Comparison of ENCODE assay signal across 25 cellular contexts in genomic region chr4:2946812-2947600, GRCh38. TPM values are rescaled to one million over a fixed set of nuclear protein-coding genes. Genes with fewer than 3 reads are reported as not detected.
DNase-seq lines count a peak whose midpoint lies in the region; ATAC-seq and TF ChIP-seq lines count a peak whose summit lies in the region.
"Had no signal": no experiment of that assay in that cellular context is flagged by ENCODE, and none has a peak within 500 bp of the region (broad histone marks: within the 10 kb centered on the region; RNA-seq: fewer than 3 reads in every experiment).

No MANE protein-coding gene starts in this region.

- H3K4me3 Mint-ChIP-seq in stimulated activated effector memory CD8-positive, alpha-beta T cell treated with anti-CD3 and anti-CD28 coated beads, Interleukin-12 subunit alpha, Interleukin-12 subunit beta, amount 100 ng/mL, for 72 hours, result no peak overlapping the region
- H3K4me3 Mint-ChIP-seq: T-helper 2 cell treated with Interferon-gamma antibody and Interleukin-4, amounts not matched to agents 5 μg/mL and 100 μg/mL, for 36 hours had no signal

- no peak overlapping the region for H3K4me3 ChIP-seq in left ventricle myocardium inferior
- H3K4me3 ChIP-seq in heart left ventricle, result no peak overlapping the region
- H3K4me3 ChIP-seq: ascending aorta; BLaER1 treated with 17β-estradiol and CSF1 and Interleukin-3, amounts not matched to agents 10 nM and 100 nM; heart right ventricle had no signal

- TF ChIP-seq POLR2A in heart left ventricle (IDR thresholded peaks at IDR 0.05), result no peak

- no peaks in the 10 kb centered on the region for H3K27me3 ChIP-seq in left ventricle myocardium inferior (ENCODE audit: low read depth)
- H3K27me3 ChIP-seq in heart left ventricle, result no peaks in the 10 kb centered on the region
- H3K27me3 ChIP-seq: ascending aorta; BLaER1 treated with 17β-estradiol and CSF1 and Interleukin-3, amounts not matched to agents 10 nM and 100 nM; heart right ventricle had no signal

- peaks cover 73% of the 10 kb centered on the region for H3K4me1 Mint-ChIP-seq in stimulated activated effector memory CD8-positive, alpha-beta T cell treated with anti-CD3 and anti-CD28 coated beads, Interleukin-12 subunit alpha, Interleukin-12 subunit beta, amount 100 ng/mL, for 72 hours

- intact Hi-C loops in left ventricle myocardium inferior (cut with micrococcal nuclease), result no loop called here
- intact Hi-C loops in heart left ventricle (cut with DNase I), result no loop called here

- H3K4me1 ChIP-seq in left ventricle myocardium inferior (peaks cover 16% of the 10 kb centered on the region), heart left ventricle (peaks cover 0 to 12% (median 0%) of the 10 kb centered on the region in 12 donors)
- H3K4me1 ChIP-seq: ascending aorta, Caco-2 had no signal

- peak overlapping the region; percentile 84 for H3K27ac Mint-ChIP-seq in stimulated activated effector memory CD8-positive, alpha-beta T cell treated with anti-CD3 and anti-CD28 coated beads, Interleukin-12 subunit alpha, Interleukin-12 subunit beta, amount 100 ng/mL, for 72 hours
- H3K27ac Mint-ChIP-seq: T-helper 2 cell treated with Interferon-gamma antibody and Interleukin-4, amounts not matched to agents 5 μg/mL and 100 μg/mL, for 36 hours had no signal

- H3K36me3 ChIP-seq in left ventricle myocardium inferior, result peaks cover 96% of the 10 kb centered on the region
- peaks cover 0 to 98% (median 97%) of the 10 kb centered on the region in 9 donors for H3K36me3 ChIP-seq in heart left ventricle

- TF ChIP-seq CTCF in left ventricle myocardium inferior (IDR thresholded peaks at IDR 0.05; ENCODE audit: borderline replicate concordance), result no peak
- no peak for TF ChIP-seq CTCF in heart left ventricle (IDR thresholded peaks at IDR 0.05)

- DNase-seq in left ventricle myocardium inferior (no peak), heart left ventricle (no peak), M059J (ENCODE audit: low read depth) (peak; percentile 24), glomerular visceral epithelial cell (ENCODE audit: extremely low spot score) (peak; percentile 75), NCI-H1048 (lab: John Stamatoyannopoulos, UW) (no peak), NK-92 (lab: John Stamatoyannopoulos, UW; ENCODE audit: unreplicated experiment) (no peak)
- DNase-seq in stimulated activated effector memory CD8-positive, alpha-beta T cell treated with anti-CD3 and anti-CD28 coated beads, Interleukin-12 subunit alpha, Interleukin-12 subunit beta, amount 100 ng/mL, for 72 hours (ENCODE audit: low spot score in 2 of 2), result no peak
- DNase-seq: activated CD4-positive, alpha-beta T cell treated with anti-CD3 and anti-CD28 coated beads, Interleukin-2, amount 50 U/mL, for 1 hour; Caco-2; cerebellar nuclear complex; mesendoderm; NCI-H1105 treated with DMSO at 0.1 percent for 48 hours; NCI-H2029 treated with DMSO at 0.1 percent for 48 hours; NCI-H345; NCI-H748 treated with DMSO at 0.1 percent for 48 hours; nucleus accumbens; stimulated activated CD4-positive, alpha-beta T cell treated with anti-CD3 and anti-CD28 coated beads, Interleukin-2, amount 100 ng/mL, for 48 hours; stimulated activated naive CD4-positive, alpha-beta T cell had no signal

- no peak for ATAC-seq in heart left ventricle
- ATAC-seq in stimulated activated effector memory CD8-positive, alpha-beta T cell treated with anti-CD3 and anti-CD28 coated beads, Interleukin-12 subunit alpha, Interleukin-12 subunit beta, amount 100 ng/mL, for 72 hours, result no peak
- ATAC-seq: HCT116 had no signal

- peaks cover 100% of the 10 kb centered on the region for H3K36me3 Mint-ChIP-seq in stimulated activated effector memory CD8-positive, alpha-beta T cell treated with anti-CD3 and anti-CD28 coated beads, Interleukin-12 subunit alpha, Interleukin-12 subunit beta, amount 100 ng/mL, for 72 hours

- H3K9me3 Mint-ChIP-seq in stimulated activated effector memory CD8-positive, alpha-beta T cell treated with anti-CD3 and anti-CD28 coated beads, Interleukin-12 subunit alpha, Interleukin-12 subunit beta, amount 100 ng/mL, for 72 hours, result no peaks in the 10 kb centered on the region
- H3K9me3 Mint-ChIP-seq: T-helper 2 cell treated with Interferon-gamma antibody and Interleukin-4, amounts not matched to agents 5 μg/mL and 100 μg/mL, for 36 hours had no signal

- H3K27ac ChIP-seq in left ventricle myocardium inferior (replicated peaks) (peak overlapping the region; percentile 47), heart left ventricle (peak overlapping the region in 2 of 12 donors; percentile 10 to 39)
- H3K27ac ChIP-seq: ascending aorta; BLaER1 treated with 17β-estradiol and CSF1 and Interleukin-3, amounts not matched to agents 10 nM and 100 nM; HL-60; VCaP had no signal

- no peaks in the 10 kb centered on the region for H3K9me3 ChIP-seq in left ventricle myocardium inferior (replicated peaks)
- H3K9me3 ChIP-seq in heart left ventricle, result no peaks in the 10 kb centered on the region
- H3K9me3 ChIP-seq: ascending aorta; BLaER1 treated with 17β-estradiol and CSF1 and Interleukin-3, amounts not matched to agents 10 nM and 100 nM; Caco-2; heart right ventricle had no signal

- 91 to 95% (median 92%) methylated on average over 19 of the region's 19 CpGs for WGBS in heart left ventricle, 4 donors

RNA-seq across cellular contexts. Expression of gene NOP14, which starts 16.2 kb away (rescaled TPM):
- total RNA-seq in left ventricle myocardium inferior (17.4 TPM), heart left ventricle (10 to 100 TPM; 11.4 to 21.5 (median 15.8) TPM)
- 10 to 100 TPM; 11.7 to 26.0 TPM for polyA plus RNA-seq in heart left ventricle
- 12.3 and 18.0 TPM in 2 replicates for total RNA-seq in M059J (2014; rRNA removed; shearing (Covaris generic))

RNA-seq across cellular contexts. Expression of gene GRK4, which starts 16.4 kb away (rescaled TPM):
- total RNA-seq in left ventricle myocardium inferior (9.0 TPM), heart left ventricle (10 to 100 TPM in 2 of 9 donors, 1 to 10 TPM in 7; 4.9 to 11.8 (median 9.3) TPM)
- polyA plus RNA-seq in heart left ventricle, result 10 to 100 TPM in 1 of 2 donors, 1 to 10 TPM in 1; 5.3 to 12.0 TPM
- total RNA-seq in M059J (2014; rRNA removed; shearing (Covaris generic)), result 0.74 and 2.5 TPM in 2 replicates

Comparison
In these comparisons a context has a peak if more than half of its experiments do, and no peak if none do; other contexts are left out.
1. DNase-seq: peak in M059J (single experiment) and glomerular visceral epithelial cell (single experiment); none in left ventricle myocardium inferior (single experiment), heart left ventricle (0 of 5), stimulated activated effector memory CD8-positive, alpha-beta T cell treated with anti-CD3 and anti-CD28 coated beads, Interleukin-12 subunit alpha, Interleukin-12 subunit beta, amount 100 ng/mL, for 72 hours (0 of 2), NCI-H1048 (single experiment) and NK-92 (single experiment).